7 cellular contexts compared by ENCODE assay signal in the genomic region with DNA sequence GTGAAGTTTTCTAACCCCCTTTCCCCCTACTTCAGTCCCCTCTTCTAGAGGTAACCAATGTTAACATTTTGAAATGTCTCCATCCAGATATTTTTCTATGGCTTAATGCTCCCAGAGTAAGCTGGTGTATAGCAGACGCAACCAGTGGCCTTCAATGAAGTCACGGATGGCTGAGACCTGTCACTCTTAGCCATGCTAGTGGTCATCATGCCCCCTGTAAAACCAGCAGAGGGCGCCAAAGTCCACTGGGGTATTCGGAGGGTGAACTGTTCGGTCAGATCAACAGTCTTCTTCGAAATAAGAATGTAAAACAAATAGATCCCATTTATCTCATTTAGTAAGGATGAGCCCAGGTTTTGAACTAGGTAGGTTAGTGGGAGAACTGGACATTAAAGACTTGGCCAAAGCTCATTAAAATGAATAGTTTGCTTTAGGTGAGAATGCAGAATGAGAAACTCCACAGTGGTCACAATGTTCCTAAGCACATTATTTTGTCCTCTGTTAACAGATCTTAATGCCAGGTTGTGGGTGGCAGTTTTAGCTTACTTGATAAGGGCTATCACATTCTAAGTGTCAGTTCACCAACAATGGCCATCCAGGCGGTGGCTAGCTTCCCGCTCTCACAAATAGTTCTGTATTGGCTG. TPM values are rescaled to one million over a fixed set of nuclear protein-coding genes. Genes with fewer than 3 reads are reported as not detected.
A peak's percentile ranks its signal among the peaks of the same experiment; 100 is the strongest.
DNase-seq lines count a peak whose midpoint lies in the region; ATAC-seq, FAIRE-seq and TF ChIP-seq lines count a peak whose summit lies in the region.

No MANE protein-coding gene starts in this region.

- intact Hi-C loops in kidney (cut with DNase I): no loop called here

- peak; percentile 50 for TF ChIP-seq CTCF in kidney (IDR thresholded peaks at IDR 0.05; ENCODE audit: borderline replicate concordance, extremely low read depth, insufficient read depth)

- no peaks in the 10 kb centered on the region for H3K36me3 ChIP-seq in NT2/D1 (ENCODE audit: insufficient read depth, insufficient read length, low read length)
- H3K36me3 ChIP-seq in adipocyte (ENCODE audit: control insufficient read depth, insufficient read depth, low read length, severe bottlenecking): no peaks in the 10 kb centered on the region
- H3K36me3 ChIP-seq in kidney (ENCODE audit: control insufficient read depth in 1 of 2, insufficient read depth in 2 of 2, low read length in 2 of 2): no peaks in the 10 kb centered on the region

- H3K27me3 ChIP-seq in NT2/D1 (ENCODE audit: insufficient read depth, insufficient read length): no peaks in the 10 kb centered on the region
- H3K27me3 ChIP-seq in adipocyte (replicated peaks; ENCODE audit: control insufficient read depth, insufficient read depth, low read length): peaks cover 5% of the 10 kb centered on the region

- H3K4me3 ChIP-seq in NT2/D1 (ENCODE audit: insufficient read length, low read depth) (no peak overlapping the region), adipocyte (ENCODE audit: low read length) (no peak overlapping the region), kidney (ENCODE audit: low read length in 2 of 2) (no peak overlapping the region)

- no peak overlapping the region for H3K27ac ChIP-seq in kidney (ENCODE audit: low read depth in 2 of 2, low read length in 2 of 2)

- H3K4me1 ChIP-seq in NT2/D1 (ENCODE audit: insufficient read depth, insufficient read length) (no peaks in the 10 kb centered on the region), adipocyte (ENCODE audit: control insufficient read depth, insufficient read depth, low read length) (no peaks in the 10 kb centered on the region), kidney (ENCODE audit: control insufficient read depth in 1 of 2, insufficient read depth in 1 of 2, low read depth in 1 of 2, low read length in 2 of 2) (no peaks in the 10 kb centered on the region)

- DNase-seq in GDM1 (lab: John Stamatoyannopoulos, UW) (peak; percentile 50), NT2/D1 (ENCODE audit: low read depth, low spot score) (peak; percentile 48), adipocyte (ENCODE audit: low read depth) (peak; percentile 37), kidney (no peak)
- peak; percentile 56 to 65 for DNase-seq in stimulated activated naive CD8-positive, alpha-beta T cell treated with anti-CD3 and anti-CD28 coated beads, Interleukin-15, amount 100 ng/mL, for 72 hours

- H3K4me3 Mint-ChIP-seq in stimulated activated naive CD8-positive, alpha-beta T cell treated with anti-CD3 and anti-CD28 coated beads, Interleukin-15, amount 100 ng/mL, for 72 hours: no peak overlapping the region

- ATAC-seq in GM19463 (IDR thresholded peaks at IDR 0.05; ENCODE audit: unreplicated experiment) (peak; percentile 94), HG03520 (IDR thresholded peaks at IDR 0.05; ENCODE audit: unreplicated experiment) (peak; percentile 93)
- ATAC-seq in stimulated activated naive CD8-positive, alpha-beta T cell treated with anti-CD3 and anti-CD28 coated beads, Interleukin-15, amount 100 ng/mL, for 72 hours: peak; percentile 84

- H3K9me3 Mint-ChIP-seq in stimulated activated naive CD8-positive, alpha-beta T cell treated with anti-CD3 and anti-CD28 coated beads, Interleukin-15, amount 100 ng/mL, for 72 hours: no peaks in the 10 kb centered on the region

- H3K27ac Mint-ChIP-seq in stimulated activated naive CD8-positive, alpha-beta T cell treated with anti-CD3 and anti-CD28 coated beads, Interleukin-15, amount 100 ng/mL, for 72 hours: no peak overlapping the region

- no peak overlapping the region for H3K9ac ChIP-seq in NT2/D1 (ENCODE audit: insufficient read length, low read depth)
- H3K9ac ChIP-seq in adipocyte (ENCODE audit: low read length): no peak overlapping the region
- no peak overlapping the region for H3K9ac ChIP-seq in kidney (ENCODE audit: low read length in 2 of 2)

- H3K4me1 Mint-ChIP-seq in stimulated activated naive CD8-positive, alpha-beta T cell treated with anti-CD3 and anti-CD28 coated beads, Interleukin-15, amount 100 ng/mL, for 72 hours: no peaks in the 10 kb centered on the region

- no peaks in the 10 kb centered on the region for H3K9me3 ChIP-seq in NT2/D1 (ENCODE audit: insufficient read depth, low read length)
- H3K9me3 ChIP-seq in adipocyte (ENCODE audit: control insufficient read depth, low read length): no peaks in the 10 kb centered on the region
- H3K9me3 ChIP-seq in kidney (ENCODE audit: control insufficient read depth in 1 of 2, low read length in 2 of 2): no peaks in the 10 kb centered on the region

- FAIRE-seq in kidney (lab: Jason Lieb, UNC): no peak

- peaks cover 11% of the 10 kb centered on the region for H3K27me3 Mint-ChIP-seq in stimulated activated naive CD8-positive, alpha-beta T cell treated with anti-CD3 and anti-CD28 coated beads, Interleukin-15, amount 100 ng/mL, for 72 hours

RNA-seq across cellular contexts. Expression of gene MMP8, which starts 8.6 kb away (rescaled TPM):
- 0.16 TPM for total RNA-seq in kidney
- not detected for polyA plus RNA-seq in kidney (ENCODE audit: insufficient read depth, low read depth, low replicate concordance)

RNA-seq across cellular contexts. Expression of gene MMP27, which starts 27.8 kb away (rescaled TPM):
- total RNA-seq in kidney: not detected
- polyA plus RNA-seq in kidney (ENCODE audit: insufficient read depth, low read depth, low replicate concordance): not detected

RNA-seq across cellular contexts. Expression of gene MMP10, which starts 47.1 kb away (rescaled TPM):
- not detected for total RNA-seq in kidney
- polyA plus RNA-seq in kidney (ENCODE audit: insufficient read depth, low read depth, low replicate concordance): 0.22 TPM
